ENCODE assay signal across 28 cellular contexts in genomic region chr2:9415770-9416169, GRCh38. TPM values are rescaled to one million over a fixed set of nuclear protein-coding genes. Genes with fewer than 3 reads are reported as not detected.
DNase-seq lines count a peak whose midpoint lies in the region; ATAC-seq, FAIRE-seq and TF ChIP-seq lines count a peak whose summit lies in the region.
"Had no signal": no experiment of that assay in that cellular context is flagged by ENCODE, and none has a peak within 500 bp of the region (broad histone marks: within the 10 kb centered on the region; RNA-seq: fewer than 3 reads in every experiment).

No MANE protein-coding gene starts in this region.

- H3K27me3 ChIP-seq in ascending aorta (no peaks in the 10 kb centered on the region), tibial nerve (no peaks in the 10 kb centered on the region), MG63 (no peaks in the 10 kb centered on the region)
- H3K27me3 ChIP-seq: breast epithelium, colonic mucosa had no signal

- peaks cover 54% of the 10 kb centered on the region for H3K36me3 Mint-ChIP-seq in activated CD4-positive, alpha-beta T cell treated with anti-CD3 and anti-CD28 coated beads for 36 hours (ENCODE audit: low read depth)

- H3K36me3 ChIP-seq in ascending aorta (peaks cover 9 to 17% of the 10 kb centered on the region in 2 donors), tibial nerve (peaks cover 3 to 67% (median 4%) of the 10 kb centered on the region in 3 donors), MG63 (peaks cover 43% of the 10 kb centered on the region)
- H3K36me3 ChIP-seq: breast epithelium, colonic mucosa had no signal

- no peak for TF ChIP-seq POLR2A in tibial nerve (IDR thresholded peaks at IDR 0.05)

- DNase-seq in activated CD4-positive, alpha-beta T cell treated with anti-CD3 and anti-CD28 coated beads for 36 hours = no peak
- DNase-seq in activated CD4-positive, alpha-beta T cell treated with anti-CD3 and anti-CD28 coated beads for 48 hours = no peak
- no peak for DNase-seq in ascending aorta (ENCODE audit: low spot score in 2 of 2)
- DNase-seq in kidney tubule cell (ENCODE audit: low spot score) = peak; percentile 31
- DNase-seq in tibial nerve (ENCODE audit: low spot score in 2 of 2) = no peak
- no peak for DNase-seq in RCC 7860 (ENCODE audit: low spot score)
- no peak for DNase-seq in inferior parietal cortex (ENCODE audit: extremely low spot score)
- DNase-seq in MG63 = no peak
- DNase-seq: activated CD4-positive, alpha-beta T cell treated with anti-CD3 and anti-CD28 coated beads, Interleukin-2, amount 50 U/mL, for 48 hours; activated CD8-positive, alpha-beta memory T cell treated with anti-CD3 and anti-CD28 coated beads, Interleukin-2, amount 50 U/mL, for 48 hours; activated gamma-delta T cell; CD4-positive, alpha-beta memory T cell; colonic mucosa; DMS153; mesendoderm; MM.1S; naive B cell; NCI-H1417 treated with DMSO at 0.1 percent for 48 hours; NCI-H2081 treated with DMSO at 0.1 percent for 48 hours; NCI-H446; Right ventricle myocardium superior; stimulated activated CD4-positive, alpha-beta T cell treated with anti-CD3 and anti-CD28 coated beads, Interleukin-1b, Interleukin-23, amount 100 ng/mL, for 48 hours; T-helper 9 cell had no signal

- H3K4me3 ChIP-seq in ascending aorta (no peak overlapping the region), tibial nerve (no peak overlapping the region), MG63 (no peak overlapping the region)
- H3K4me3 ChIP-seq: breast epithelium, colonic mucosa, GM23338, skin epidermis had no signal

- H3K4me3 Mint-ChIP-seq in activated CD4-positive, alpha-beta T cell treated with anti-CD3 and anti-CD28 coated beads for 36 hours = no peak overlapping the region
- H3K4me3 Mint-ChIP-seq: CD4-positive, alpha-beta memory T cell; GM23338; naive B cell had no signal

- H3K9me3 ChIP-seq in ascending aorta = no peaks in the 10 kb centered on the region
- H3K9me3 ChIP-seq in tibial nerve = no peaks in the 10 kb centered on the region
- H3K9me3 ChIP-seq in MG63 = no peaks in the 10 kb centered on the region
- H3K9me3 ChIP-seq: breast epithelium, colonic mucosa had no signal

- WGBS in tibial nerve, 2 donors = 30 to 53% methylated on average over 11 of the region's 11 CpGs

- intact Hi-C loops in activated CD4-positive, alpha-beta T cell treated with anti-CD3 and anti-CD28 coated beads for 36 hours (cut with DNase I, micrococcal nuclease) = no loop called here
- intact Hi-C loops in ascending aorta (cut with DNase I) = no loop called here

- peak overlapping the region; percentile 12 to 17 for H3K27ac ChIP-seq in ascending aorta
- peak overlapping the region in 3 of 4 donors; percentile 27 to 66 (median 65) for H3K27ac ChIP-seq in tibial nerve
- H3K27ac ChIP-seq: 22Rv1, colonic mucosa had no signal

- H3K9me3 Mint-ChIP-seq in activated CD4-positive, alpha-beta T cell treated with anti-CD3 and anti-CD28 coated beads for 36 hours (ENCODE audit: low read depth) = no peaks in the 10 kb centered on the region
- H3K9me3 Mint-ChIP-seq: GM23338, naive B cell had no signal

- H3K27ac Mint-ChIP-seq in activated CD4-positive, alpha-beta T cell treated with anti-CD3 and anti-CD28 coated beads for 36 hours = peak overlapping the region; percentile 28
- H3K27ac Mint-ChIP-seq: GM23338 had no signal

- peaks cover 0 to 7% of the 10 kb centered on the region in 2 donors for H3K4me1 ChIP-seq in ascending aorta
- peaks cover 0 to 48% (median 11%) of the 10 kb centered on the region in 4 donors for H3K4me1 ChIP-seq in tibial nerve
- H3K4me1 ChIP-seq: breast epithelium, colonic mucosa had no signal

- no peak for ATAC-seq in activated CD4-positive, alpha-beta T cell treated with anti-CD3 and anti-CD28 coated beads for 36 hours
- ATAC-seq: GM23338 had no signal

- POLR2A ChIA-PET in activated CD4-positive, alpha-beta T cell treated with anti-CD3 and anti-CD28 coated beads for 36 hours (lab: Charles Lee) = no interaction called here

- no peak for FAIRE-seq in RCC 7860 (lab: Jason Lieb, UNC)
- FAIRE-seq: G401.6 had no signal

- TF ChIP-seq CTCF in ascending aorta (IDR thresholded peaks at IDR 0.05) (no peak), tibial nerve (IDR thresholded peaks at IDR 0.05) (no peak)

- no peaks in the 10 kb centered on the region for H3K27me3 Mint-ChIP-seq in activated CD4-positive, alpha-beta T cell treated with anti-CD3 and anti-CD28 coated beads for 36 hours
- H3K27me3 Mint-ChIP-seq: CD4-positive, alpha-beta memory T cell; naive B cell had no signal

- CTCF ChIA-PET in activated CD4-positive, alpha-beta T cell treated with anti-CD3 and anti-CD28 coated beads for 36 hours (lab: Charles Lee) = interaction anchor here (0.6 kb wide), 1 partner anchor 258 kb away, joined by 3 read pairs; no protein-coding TSS in a partner anchor

- H3K4me1 Mint-ChIP-seq in activated CD4-positive, alpha-beta T cell treated with anti-CD3 and anti-CD28 coated beads for 36 hours = peaks cover 43% of the 10 kb centered on the region
- H3K4me1 Mint-ChIP-seq: GM23338 had no signal

- TF ChIP-seq EP300 in tibial nerve (IDR thresholded peaks at IDR 0.05) = no peak

RNA-seq across cellular contexts. Expression of gene ITGB1BP1, which starts 7.6 kb away (rescaled TPM):
- total RNA-seq in activated CD4-positive, alpha-beta T cell treated with anti-CD3 and anti-CD28 coated beads for 36 hours = 10 to 100 TPM; 89.7 to 92.1 TPM
- total RNA-seq in ascending aorta (25.4 TPM), tibial nerve (10 to 100 TPM; 65.9 to 97.3 (median 89.0) TPM)
- 95.1 and 158 TPM in 2 replicates for total RNA-seq in MG63 (2014; rRNA removed; shearing (Covaris generic); ENCODE audit: low replicate concordance)

RNA-seq across cellular contexts. Expression of gene CPSF3, which starts 7.7 kb away (rescaled TPM):
- total RNA-seq in activated CD4-positive, alpha-beta T cell treated with anti-CD3 and anti-CD28 coated beads for 36 hours = 100 to 1,000 TPM in 1 of 2 experiments, 10 to 100 TPM in 1; 72.3 to 103 TPM
- total RNA-seq in ascending aorta = 5.3 TPM
- total RNA-seq in tibial nerve = 10 to 100 TPM; 18.6 to 43.9 (median 25.0) TPM
- total RNA-seq in MG63 (2014; rRNA removed; shearing (Covaris generic); ENCODE audit: low replicate concordance) = 31.1 and 39.4 TPM in 2 replicates

RNA-seq across cellular contexts. Expression of gene IAH1, which starts 58.6 kb away (rescaled TPM):
- total RNA-seq in activated CD4-positive, alpha-beta T cell treated with anti-CD3 and anti-CD28 coated beads for 36 hours = 10 to 100 TPM; 53.7 to 63.7 TPM
- total RNA-seq in ascending aorta (86.0 TPM), tibial nerve (10 to 100 TPM; 41.9 to 55.1 (median 50.9) TPM)
- 23.2 and 31.0 TPM in 2 replicates for total RNA-seq in MG63 (2014; rRNA removed; shearing (Covaris generic); ENCODE audit: low replicate concordance)
